27 cellular contexts compared by ENCODE assay signal in genomic region chr4:74412225-74412624, GRCh38. TPM values are rescaled to one million over a fixed set of nuclear protein-coding genes. Genes with fewer than 3 reads are reported as not detected.
"Had no signal": no experiment of that assay in that cellular context is flagged by ENCODE, and none has a peak within 500 bp of the region (broad histone marks: within the 10 kb centered on the region; RNA-seq: fewer than 3 reads in every experiment).

No MANE protein-coding gene starts in this region.

- H3K4me3 ChIP-seq: colonic mucosa, esophagus squamous epithelium, lower lobe of right lung, mucosa of descending colon, prostate gland, right atrium auricular region, stomach, tibial artery had no signal

- H3K4me1 ChIP-seq: colonic mucosa, lower lobe of right lung, prostate gland, right atrium auricular region, tibial artery had no signal

- H3K9me3 ChIP-seq: colonic mucosa, esophagus squamous epithelium, lower lobe of right lung, mucosa of descending colon, neutrophil, prostate gland, right atrium auricular region, stomach, tibial artery had no signal

- H3K27me3 ChIP-seq: colonic mucosa, esophagus squamous epithelium, neutrophil, right atrium auricular region, stomach, tibial artery had no signal

- H3K27ac ChIP-seq: colonic mucosa, esophagus squamous epithelium, lower lobe of right lung, neutrophil, prostate gland, right atrium auricular region, stomach, tibial artery had no signal

- ATAC-seq: left ventricle myocardium superior; lower lobe of right lung; mucosa of descending colon; natural killer cell treated with Interleukin-12 subunit alpha and Interleukin-12 subunit beta and Interleukin-15 and Interleukin-18, amount 100 ng/mL, for 72 hours; sciatic nerve; stimulated activated effector memory CD8-positive, alpha-beta T cell treated with anti-CD3 and anti-CD28 coated beads, Interleukin-12 subunit alpha, Interleukin-12 subunit beta, amount 100 ng/mL, for 72 hours had no signal

- H3K36me3 ChIP-seq: colonic mucosa, esophagus squamous epithelium, lower lobe of right lung, neutrophil, prostate gland, right atrium auricular region, stomach, tibial artery had no signal

- DNase-seq: colonic mucosa; effector CD8-positive, alpha-beta T cell; endodermal cell; erythroblast; esophagus squamous epithelium; hypothalamus; immature natural killer cell; islet precursor cell; left ventricle myocardium superior; lower lobe of right lung; mucosa of descending colon; naive B cell; stimulated activated CD4-positive, alpha-beta T cell treated with anti-CD3 and anti-CD28 coated beads, Interleukin-2, amount 100 ng/mL, for 24 hours; stimulated activated CD4-positive, alpha-beta T cell treated with anti-CD3 and anti-CD28 coated beads, Interleukin-4, amount 100 ng/mL, for 24 hours; stimulated activated naive CD4-positive, alpha-beta T cell treated with Interleukin-2 at 50 U/mL for 16 hours; stomach; tibial artery had no signal

- FAIRE-seq: endothelial cell of umbilical vein, frontal cortex had no signal

RNA-seq across cellular contexts. Expression of gene AREG, which starts 32.7 kb away (rescaled TPM):
- total RNA-seq: chondrocyte, frontal cortex, neural crest cell had no signal

RNA-seq across cellular contexts. Expression of gene EREG, which starts 47.3 kb away (rescaled TPM):
- total RNA-seq: chondrocyte; endothelial cell of umbilical vein; frontal cortex; natural killer cell treated with Interleukin-12 subunit alpha and Interleukin-12 subunit beta and Interleukin-15 and Interleukin-18, amount 100 ng/mL, for 72 hours; neural crest cell had no signal
- polyA plus RNA-seq: endothelial cell of umbilical vein, immature natural killer cell had no signal
